ENCODE assay signal across 26 cellular contexts in genomic region chr15:60124460-60125070, GRCh38.
"Had no signal": no experiment of that assay in that cellular context is flagged by ENCODE, and none has a peak within 500 bp of the region (broad histone marks: within the 10 kb centered on the region; RNA-seq: fewer than 3 reads in every experiment).

No MANE protein-coding gene starts in this region.

- H3K9me3 ChIP-seq: gastrocnemius medialis, pancreas, prostate gland, testis, upper lobe of right lung had no signal

- H3K36me3 Mint-ChIP-seq: mesothelial cell of epicardium, naive B cell had no signal

- H3K27ac ChIP-seq: brain microvascular endothelial cell, coronary artery, dorsolateral prefrontal cortex, gastrocnemius medialis, pancreas, prostate gland, skin epidermis, testis, upper lobe of right lung, VCaP had no signal

- H3K4me3 ChIP-seq: coronary artery, dorsolateral prefrontal cortex, gastrocnemius medialis, pancreas, prostate gland, skin epidermis, testis, upper lobe of right lung had no signal

- ATAC-seq: gastrocnemius medialis; pancreas; sciatic nerve; stimulated activated naive CD8-positive, alpha-beta T cell treated with anti-CD3 and anti-CD28 coated beads, Interleukin-15, Interleukin-2, amounts not matched to agents 100 U/mL and 50 U/mL, for 24 hours; upper lobe of right lung had no signal

- H3K4me1 ChIP-seq: prostate gland had no signal

- H3K4me3 Mint-ChIP-seq: activated T-helper 1 cell treated with anti-CD3 and anti-CD28 coated beads, Interleukin-12 subunit alpha, Interleukin-12 subunit beta, Interleukin-2, Interleukin-4 antibody, amounts not matched to agents 30 ng/mL and 10 ng/mL and 1 ng/mL, durations not matched to agents 14 hours and 24 hours and 36 hours; mesothelial cell of epicardium had no signal

- H3K9me3 Mint-ChIP-seq: activated T-helper 1 cell treated with anti-CD3 and anti-CD28 coated beads, Interleukin-12 subunit alpha, Interleukin-12 subunit beta, Interleukin-2, Interleukin-4 antibody, amounts not matched to agents 30 ng/mL and 10 ng/mL and 1 ng/mL, durations not matched to agents 14 hours and 24 hours and 36 hours; mesothelial cell of epicardium; naive B cell had no signal

- DNase-seq: activated effector memory CD4-positive, alpha-beta T cell treated with anti-CD3 and anti-CD28 coated beads, Interleukin-2, amount 50 U/mL, for 16 hours; activated naive CD4-positive, alpha-beta T cell treated with anti-CD3 and anti-CD28 coated beads, Interleukin-2, amount 50 U/mL, for 16 hours; activated T-cell treated with anti-CD3 and anti-CD28 coated beads for 4 hours; amniotic stem cell; brain microvascular endothelial cell; dorsolateral prefrontal cortex; effector memory CD4-positive, alpha-beta T cell; gastrocnemius medialis; glutamatergic neuron; hippocampal formation; naive B cell; pancreas; retina; stimulated activated CD4-positive, alpha-beta T cell treated with anti-CD3 and anti-CD28 coated beads, Interleukin-12 subunit alpha, Interleukin-12 subunit beta, amount 100 ng/mL, for 4 hours; stimulated activated CD4-positive, alpha-beta T cell treated with anti-CD3 and anti-CD28 coated beads, Interleukin-4, amount 100 ng/mL, for 1 hour; stimulated activated naive CD8-positive, alpha-beta T cell treated with anti-CD3 and anti-CD28 coated beads, Interleukin-15, Interleukin-2, amounts not matched to agents 100 U/mL and 50 U/mL, for 24 hours; T-helper 9 cell; testis; upper lobe of right lung had no signal

- H3K36me3 ChIP-seq: brain microvascular endothelial cell, gastrocnemius medialis, pancreas, prostate gland, upper lobe of right lung had no signal

- H3K27me3 ChIP-seq: gastrocnemius medialis, pancreas, testis, upper lobe of right lung had no signal

- H3K27ac Mint-ChIP-seq: activated T-helper 1 cell treated with anti-CD3 and anti-CD28 coated beads, Interleukin-12 subunit alpha, Interleukin-12 subunit beta, Interleukin-2, Interleukin-4 antibody, amounts not matched to agents 30 ng/mL and 10 ng/mL and 1 ng/mL, durations not matched to agents 14 hours and 24 hours and 36 hours; mesothelial cell of epicardium had no signal
